In genomic region chr6:169233181-169233580, GRCh38 we compare ENCODE assay signal across 24 cellular contexts. TPM values are rescaled to one million over a fixed set of nuclear protein-coding genes. Genes with fewer than 3 reads are reported as not detected.
"Had no signal": no experiment of that assay in that cellular context is flagged by ENCODE, and none has a peak within 500 bp of the region (broad histone marks: within the 10 kb centered on the region; RNA-seq: fewer than 3 reads in every experiment).

No MANE protein-coding gene starts in this region.

- H3K36me3 Mint-ChIP-seq: activated naive CD8-positive, alpha-beta T cell had no signal

- H3K9me3 ChIP-seq: SJCRH30, SK-N-SH had no signal

- H3K27me3 ChIP-seq: Peyer's patch had no signal

- H3K4me3 Mint-ChIP-seq: activated CD8-positive, alpha-beta T cell treated with anti-CD3 and anti-CD28 coated beads for 36 hours; activated naive CD4-positive, alpha-beta T cell treated with anti-CD3 and anti-CD28 coated beads for 36 hours; activated naive CD8-positive, alpha-beta T cell; activated T-helper 17 cell treated with anti-CD3 and anti-CD28 coated beads, Interleukin-2, amount 50 U/mL, for 72 hours; brain had no signal

- H3K4me1 Mint-ChIP-seq: activated T-helper 17 cell treated with anti-CD3 and anti-CD28 coated beads, Interleukin-2, amount 50 U/mL, for 72 hours had no signal

- FAIRE-seq: K562 had no signal

- H3K36me3 ChIP-seq: Peyer's patch, SJCRH30 had no signal

- H3K9ac ChIP-seq: SK-N-SH had no signal

- ATAC-seq: activated CD4-positive, CD25-positive, alpha-beta regulatory T cell treated with anti-CD3 and anti-CD28 coated beads, Interleukin-2, amount 50 U/mL, for 24 hours; activated CD8-positive, alpha-beta T cell treated with anti-CD3 and anti-CD28 coated beads for 36 hours; activated T-helper 17 cell treated with anti-CD3 and anti-CD28 coated beads, Interleukin-2, amount 50 U/mL, for 72 hours; K562 had no signal

- H3K27ac ChIP-seq: Peyer's patch, RWPE1, SJCRH30 had no signal

- H3K4me2 ChIP-seq: SK-N-SH had no signal

- H3K27me3 Mint-ChIP-seq: activated CD8-positive, alpha-beta T cell treated with anti-CD3 and anti-CD28 coated beads for 36 hours; activated naive CD8-positive, alpha-beta T cell; activated T-helper 17 cell treated with anti-CD3 and anti-CD28 coated beads, Interleukin-2, amount 50 U/mL, for 72 hours had no signal

- H3K4me1 ChIP-seq: Peyer's patch, SJCRH30 had no signal

- H3K27ac Mint-ChIP-seq: activated CD8-positive, alpha-beta T cell treated with anti-CD3 and anti-CD28 coated beads for 36 hours; activated naive CD4-positive, alpha-beta T cell treated with anti-CD3 and anti-CD28 coated beads for 36 hours; activated naive CD8-positive, alpha-beta T cell; activated T-helper 17 cell treated with anti-CD3 and anti-CD28 coated beads, Interleukin-2, amount 50 U/mL, for 72 hours had no signal

- H3K4me3 ChIP-seq: K562, Peyer's patch, SJCRH30 had no signal

- DNase-seq: activated CD4-positive, alpha-beta T cell treated with anti-CD3 and anti-CD28 coated beads for 4 hours; activated CD8-positive, alpha-beta T cell treated with anti-CD3 and anti-CD28 coated beads for 36 hours; activated gamma-delta T cell; activated naive CD4-positive, alpha-beta T cell treated with anti-CD3 and anti-CD28 coated beads for 36 hours; activated T-cell treated with anti-CD3 and anti-CD28 coated beads for 4 hours; activated T-cell treated with anti-CD3 and anti-CD28 coated beads, Interleukin-2, amount 50 U/mL, for 48 hours; amygdala; Karpas-422; NCI-H1105 treated with DMSO at 0.1 percent for 48 hours; NCI-H1436 treated with DMSO at 0.1 percent for 48 hours; NCI-H187; NCI-H2081 treated with DMSO at 0.1 percent for 48 hours; NCI-H446; NCI-H524; Peyer's patch; SJCRH30; SK-N-SH; T-helper 1 cell had no signal

RNA-seq across cellular contexts. Expression of gene THBS2, which starts 20.5 kb away (rescaled TPM):
- total RNA-seq: activated CD8-positive, alpha-beta T cell treated with anti-CD3 and anti-CD28 coated beads for 36 hours; activated naive CD4-positive, alpha-beta T cell treated with anti-CD3 and anti-CD28 coated beads for 36 hours; activated T-helper 17 cell treated with anti-CD3 and anti-CD28 coated beads, Interleukin-2, amount 50 U/mL, for 72 hours had no signal
